Comparison of ENCODE assay signal across 8 cellular contexts in genomic region chr10:8049151-8049873, GRCh38. TPM values are rescaled to one million over a fixed set of nuclear protein-coding genes. Genes with fewer than 3 reads are reported as not detected.
DNase-seq lines count a peak whose midpoint lies in the region; ATAC-seq and TF ChIP-seq lines count a peak whose summit lies in the region.

No MANE protein-coding gene starts in this region.

- H3K4me1 Mint-ChIP-seq in GM23338 (peaks cover 63% of the 10 kb centered on the region), mesothelial cell of epicardium (peaks cover 61% of the 10 kb centered on the region)
- H3K4me1 Mint-ChIP-seq in activated naive CD8-positive, alpha-beta T cell treated with anti-CD3 and anti-CD28 coated beads, Interleukin-2, amount 50 U/mL, for 24 hours: peaks cover 65% of the 10 kb centered on the region

- H3K4me2 ChIP-seq in GM23338: peak overlapping the region; percentile 90

- peak overlapping the region; percentile 49 for H3K4me3 ChIP-seq in A673 (ENCODE audit: low read depth, low read length, poor library complexity, severe bottlenecking)
- peak overlapping the region; percentile 64 for H3K4me3 ChIP-seq in GM23338

- DNase-seq in A673 (ENCODE audit: low spot score) (no peak), GM23338 (ENCODE audit: low spot score) (peak; percentile 81), mesothelial cell of epicardium (ENCODE audit: low spot score in 2 of 2, unreplicated experiment in 2 of 2) (peak in 1 of 2 experiments; percentile 63), NK-92 (lab: John Stamatoyannopoulos, UW; ENCODE audit: unreplicated experiment) (no peak), NCI-H1092 (lab: John Stamatoyannopoulos, UW) (no peak)
- peak; percentile 40 for DNase-seq in activated naive CD8-positive, alpha-beta T cell treated with anti-CD3 and anti-CD28 coated beads, Interleukin-2, amount 50 U/mL, for 24 hours

- H3K4me1 ChIP-seq in A673 (ENCODE audit: insufficient read depth, low read length, poor library complexity, severe bottlenecking): peaks cover 18% of the 10 kb centered on the region
- peaks cover 64% of the 10 kb centered on the region for H3K4me1 ChIP-seq in GM23338 (ENCODE audit: insufficient read depth)

- H3K9me2 ChIP-seq in GM23338 (ENCODE audit: insufficient read depth): no peaks in the 10 kb centered on the region

- H3K27me3 Mint-ChIP-seq in GM23338 (ENCODE audit: insufficient read depth, low read depth, poor library complexity): peaks cover 93% of the 10 kb centered on the region
- H3K27me3 Mint-ChIP-seq in activated naive CD8-positive, alpha-beta T cell treated with anti-CD3 and anti-CD28 coated beads, Interleukin-2, amount 50 U/mL, for 24 hours: peaks cover 63% of the 10 kb centered on the region
- peaks cover 61% of the 10 kb centered on the region for H3K27me3 Mint-ChIP-seq in mesothelial cell of epicardium (ENCODE audit: low read depth)

- H3K27ac Mint-ChIP-seq in GM23338 (no peak overlapping the region), mesothelial cell of epicardium (peak overlapping the region; percentile 83)
- H3K27ac Mint-ChIP-seq in activated naive CD8-positive, alpha-beta T cell treated with anti-CD3 and anti-CD28 coated beads, Interleukin-2, amount 50 U/mL, for 24 hours: peak overlapping the region; percentile 65

- intact Hi-C loops in A673 (cut with micrococcal nuclease; ENCODE audit: unreplicated experiment): no loop called here

- peaks cover 87% of the 10 kb centered on the region for H3K27me3 ChIP-seq in A673 (replicated peaks; ENCODE audit: insufficient read depth, low read depth, low read length, poor library complexity)
- peaks cover 98% of the 10 kb centered on the region for H3K27me3 ChIP-seq in GM23338 (ENCODE audit: insufficient read depth)

- H4K20me1 ChIP-seq in GM23338 (replicated peaks; ENCODE audit: insufficient read depth): peaks cover 20% of the 10 kb centered on the region; the same call in 1 of the 2 replicates

- no peaks in the 10 kb centered on the region; the same call in 2 of the 3 replicates for H3K36me3 Mint-ChIP-seq in GM23338 (ENCODE audit: low read depth)
- H3K36me3 Mint-ChIP-seq in activated naive CD8-positive, alpha-beta T cell treated with anti-CD3 and anti-CD28 coated beads, Interleukin-2, amount 50 U/mL, for 24 hours (ENCODE audit: low read depth): peaks cover 5% of the 10 kb centered on the region
- H3K36me3 Mint-ChIP-seq in mesothelial cell of epicardium: no peaks in the 10 kb centered on the region

- POLR2A ChIA-PET in A673 (lab: Charles Lee; ENCODE audit: low non-redundant PET): no interaction called here

- ATAC-seq in GM23338: peak; percentile 8
- ATAC-seq in activated naive CD8-positive, alpha-beta T cell treated with anti-CD3 and anti-CD28 coated beads, Interleukin-2, amount 50 U/mL, for 24 hours: no peak
- ATAC-seq in GM18511 (IDR thresholded peaks at IDR 0.05; ENCODE audit: unreplicated experiment): no peak
- ATAC-seq in HG03039 (IDR thresholded peaks at IDR 0.05; ENCODE audit: unreplicated experiment): no peak

- H3K4me3 Mint-ChIP-seq in GM23338 (peak overlapping the region; percentile 58), mesothelial cell of epicardium (peak overlapping the region; percentile 72)
- peak overlapping the region; percentile 69 for H3K4me3 Mint-ChIP-seq in activated naive CD8-positive, alpha-beta T cell treated with anti-CD3 and anti-CD28 coated beads, Interleukin-2, amount 50 U/mL, for 24 hours

- no peaks in the 10 kb centered on the region for H3K36me3 ChIP-seq in A673 (ENCODE audit: insufficient read depth, low read length, poor library complexity, severe bottlenecking)
- H3K36me3 ChIP-seq in GM23338 (ENCODE audit: insufficient read depth): no peaks in the 10 kb centered on the region

- H3K27ac ChIP-seq in A673 (ENCODE audit: low read depth, low read length, poor library complexity, severe bottlenecking): no peak overlapping the region
- no peak overlapping the region for H3K27ac ChIP-seq in GM23338 (ENCODE audit: low read depth)

- no TSS peak for BruUV-seq in A673 (replicated peaks; lab: Mats Ljungman, UMichigan)

- H3K9me3 Mint-ChIP-seq in GM23338 (peaks cover 3% of the 10 kb centered on the region; the same call in 1 of the 3 replicates), mesothelial cell of epicardium (no peaks in the 10 kb centered on the region)
- no peaks in the 10 kb centered on the region for H3K9me3 Mint-ChIP-seq in activated naive CD8-positive, alpha-beta T cell treated with anti-CD3 and anti-CD28 coated beads, Interleukin-2, amount 50 U/mL, for 24 hours

- CTCF ChIA-PET in A673 (lab: Charles Lee): interaction anchor here (0.5 kb wide), 2 partner anchors 12 to 165 kb away, joined by 6 to 11 read pairs; no protein-coding TSS in a partner anchor

- no peaks in the 10 kb centered on the region for H3K79me2 ChIP-seq in GM23338 (replicated peaks; ENCODE audit: insufficient read depth)

- no peaks in the 10 kb centered on the region for H3K9me3 ChIP-seq in A673 (ENCODE audit: low read depth, low read length, poor library complexity, severe bottlenecking)

- TF ChIP-seq CTCF in A673 (conservative IDR thresholded peaks at IDR 0.05; ENCODE audit: low read depth, low read length) (no peak), GM23338 (conservative IDR thresholded peaks at IDR 0.05; ENCODE audit: low read depth in 2 of 2) (no peak), mesothelial cell of epicardium (IDR thresholded peaks at IDR 0.05; ENCODE audit: unreplicated experiment) (no peak)

- H2AFZ ChIP-seq in GM23338: peak overlapping the region; percentile 78

- H3F3A ChIP-seq in GM23338 (replicated peaks; ENCODE audit: low read depth): peaks cover 38% of the 10 kb centered on the region

TF ChIP-seq in GM23338, 12 proteins besides CTCF, POLR2A, EP300 and RAD21 (continues in another document):
- TF ChIP-seq EZH2phosphoT487 (IDR thresholded peaks at IDR 0.05; ENCODE audit: unreplicated experiment) (peak; percentile 43), CREB1 (CRISPR knock-in tag; IDR thresholded peaks at IDR 0.05; ENCODE audit: low read depth) (no peak), JUNB (IDR thresholded peaks at IDR 0.05; ENCODE audit: unreplicated experiment) (no peak), EZH2 (IDR thresholded peaks at IDR 0.05; ENCODE audit: low read depth, unreplicated experiment) (peak; percentile 90), ZNF462 (CRISPR knock-in tag; IDR thresholded peaks at IDR 0.05) (no peak)

RNA-seq across cellular contexts. Expression of gene GATA3, which starts 5.2 kb away (rescaled TPM):
- 3.0 and 3.1 TPM in 2 replicates for total RNA-seq in A673 (2021)
- total RNA-seq in GM23338 (2014; rRNA removed; shearing (Covaris generic)): not detected in 2 replicates
- 0.23 and 0.33 TPM in 2 replicates for polyA plus RNA-seq in GM23338 (2016; fragmentation: Nextera tagmentation; extraction: Ambion mirVana)
- total RNA-seq in mesothelial cell of epicardium: 59.6 to 67.4 TPM (median 63.6 TPM) in 3 replicates

Comparison
In these comparisons a context has a peak if more than half of its experiments do, and no peak if none do; other contexts are left out.
1. DNase-seq: peak in GM23338 (single experiment) and activated naive CD8-positive, alpha-beta T cell treated with anti-CD3 and anti-CD28 coated beads, Interleukin-2, amount 50 U/mL, for 24 hours (single experiment); none in A673 (single experiment), NK-92 (single experiment) and NCI-H1092 (single experiment).
2. RNA of gene GATA3, which starts 5.2 kb away (total RNA-seq): 59.6 to 67.4 TPM in mesothelial cell of epicardium; 3.0 to 3.1 TPM in A673 and not detected in GM23338; every median in the first group is over 10 times any median in the second.
3. Peak in every context shown above with its lines, with median percentiles within 50 percentile points of each other: H3K4me3 Mint-ChIP-seq.